Comparison of ENCODE assay signal across 27 cellular contexts in genomic region chr2:193808877-193809276, GRCh38.
"Had no signal": no experiment of that assay in that cellular context is flagged by ENCODE, and none has a peak within 500 bp of the region (broad histone marks: within the 10 kb centered on the region; RNA-seq: fewer than 3 reads in every experiment).

No MANE protein-coding gene starts in this region.

- H3K27ac ChIP-seq: ascending aorta, cardiac muscle cell, VCaP had no signal

- ATAC-seq: activated CD8-positive, alpha-beta T cell treated with anti-CD3 and anti-CD28 coated beads for 36 hours; activated naive CD8-positive, alpha-beta T cell treated with anti-CD3 and anti-CD28 coated beads, Interleukin-2, amount 50 U/mL, for 24 hours had no signal

- H3K4me1 ChIP-seq: ascending aorta had no signal

- H3K4me3 ChIP-seq: ascending aorta, cardiac muscle cell had no signal

- H3K9me3 ChIP-seq: ascending aorta had no signal

- H3K36me3 ChIP-seq: ascending aorta, cardiac muscle cell had no signal

- DNase-seq: activated B cell treated with CpG ODN at 0.5 μM for 24 hours; activated CD4-positive, alpha-beta memory T cell treated with anti-CD3 and anti-CD28 coated beads for 36 hours; activated CD4-positive, alpha-beta T cell treated with anti-CD3 and anti-CD28 coated beads for 4 hours; activated CD4-positive, alpha-beta T cell treated with anti-CD3 and anti-CD28 coated beads, Interleukin-2, amount 10 ng/mL, durations not matched to agents 24 days and 14 days; activated CD4-positive, alpha-beta T cell treated with anti-CD3 and anti-CD28 coated beads, Interleukin-2, amount 50 U/mL, for 1 hour; activated CD4-positive, alpha-beta T cell treated with anti-CD3 and anti-CD28 coated beads, Interleukin-2, amount 50 U/mL, for 4 hours; activated CD4-positive, CD25-positive, alpha-beta regulatory T cell treated with anti-CD3 and anti-CD28 coated beads, Interleukin-2, amount 50 U/mL, for 72 hours; activated CD8-positive, alpha-beta memory T cell treated with anti-CD3 and anti-CD28 coated beads, Interleukin-2, amount 50 U/mL, for 4 hours; activated CD8-positive, alpha-beta T cell treated with anti-CD3 and anti-CD28 coated beads for 36 hours; activated effector memory CD4-positive, alpha-beta T cell treated with Interleukin-2 at 50 U/mL for 16 hours; activated gamma-delta T cell; activated naive CD4-positive, alpha-beta T cell treated with anti-CD3 and anti-CD28 coated beads, Interleukin-2, amount 10 ng/mL, durations not matched to agents 7 days and 5 days; activated naive CD4-positive, alpha-beta T cell treated with Interleukin-2 at 50 U/mL for 16 hours; activated naive CD8-positive, alpha-beta T cell treated with anti-CD3 and anti-CD28 coated beads, Interleukin-2, amount 10 ng/mL, durations not matched to agents 7 days and 5 days; activated naive CD8-positive, alpha-beta T cell treated with anti-CD3 and anti-CD28 coated beads, Interleukin-2, amount 50 U/mL, for 24 hours; activated T-cell treated with anti-CD3 and anti-CD28 coated beads, Interleukin-2, amount 50 U/mL, for 24 hours; activated T-cell treated with anti-CD3 and anti-CD28 coated beads, Interleukin-2, amount 50 U/mL, for 48 hours; amygdala; anterior cingulate cortex; caudate nucleus; SW 1271; T-helper 1 cell; T-helper 2 cell; T-helper 9 cell had no signal

- H3K27me3 ChIP-seq: ascending aorta, cardiac muscle cell had no signal
